Comparison of ENCODE assay signal across 1 cellular context in the genomic region with DNA sequence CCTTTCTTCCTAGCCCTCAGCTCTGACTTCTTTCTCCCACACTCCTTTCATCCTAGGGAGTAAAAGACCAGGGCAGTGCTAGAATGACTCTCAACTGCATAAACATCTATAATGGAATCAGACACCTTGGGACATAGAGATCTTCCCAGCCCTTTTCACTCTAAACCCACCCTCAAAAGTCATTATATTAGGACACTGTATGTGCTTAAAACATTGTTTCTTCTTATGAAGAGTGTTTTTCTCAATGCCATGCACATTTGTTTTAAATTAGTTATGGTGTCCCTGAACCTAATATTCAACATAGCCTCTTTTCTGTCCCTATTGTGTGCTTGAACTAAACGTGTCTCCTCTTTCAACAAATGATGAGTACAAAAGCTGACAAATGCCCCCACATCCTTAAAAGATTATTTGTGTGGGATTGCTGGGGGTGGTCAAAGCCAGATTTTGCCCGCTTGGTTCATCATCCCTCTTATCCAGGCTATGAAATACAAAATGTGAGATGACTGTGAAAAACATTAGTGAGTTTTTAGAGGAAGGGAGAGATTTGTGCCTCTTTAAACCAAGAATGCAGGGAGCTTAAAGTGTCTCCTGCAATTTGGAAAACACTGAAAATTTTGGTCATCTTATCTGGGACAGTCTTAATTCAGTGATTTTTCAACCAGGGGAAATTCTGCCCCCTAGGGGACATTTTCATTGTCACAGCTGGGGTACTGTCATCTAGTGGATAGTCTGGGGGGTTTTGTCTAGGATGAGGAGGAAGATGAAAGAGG.
TF ChIP-seq lines count a peak whose summit lies in the region.

No MANE protein-coding gene starts in this region.

TF ChIP-seq in K562, 482 proteins besides CTCF, POLR2A, EP300 and RAD21 (continued from another document):
- TF ChIP-seq, protein P1, sequence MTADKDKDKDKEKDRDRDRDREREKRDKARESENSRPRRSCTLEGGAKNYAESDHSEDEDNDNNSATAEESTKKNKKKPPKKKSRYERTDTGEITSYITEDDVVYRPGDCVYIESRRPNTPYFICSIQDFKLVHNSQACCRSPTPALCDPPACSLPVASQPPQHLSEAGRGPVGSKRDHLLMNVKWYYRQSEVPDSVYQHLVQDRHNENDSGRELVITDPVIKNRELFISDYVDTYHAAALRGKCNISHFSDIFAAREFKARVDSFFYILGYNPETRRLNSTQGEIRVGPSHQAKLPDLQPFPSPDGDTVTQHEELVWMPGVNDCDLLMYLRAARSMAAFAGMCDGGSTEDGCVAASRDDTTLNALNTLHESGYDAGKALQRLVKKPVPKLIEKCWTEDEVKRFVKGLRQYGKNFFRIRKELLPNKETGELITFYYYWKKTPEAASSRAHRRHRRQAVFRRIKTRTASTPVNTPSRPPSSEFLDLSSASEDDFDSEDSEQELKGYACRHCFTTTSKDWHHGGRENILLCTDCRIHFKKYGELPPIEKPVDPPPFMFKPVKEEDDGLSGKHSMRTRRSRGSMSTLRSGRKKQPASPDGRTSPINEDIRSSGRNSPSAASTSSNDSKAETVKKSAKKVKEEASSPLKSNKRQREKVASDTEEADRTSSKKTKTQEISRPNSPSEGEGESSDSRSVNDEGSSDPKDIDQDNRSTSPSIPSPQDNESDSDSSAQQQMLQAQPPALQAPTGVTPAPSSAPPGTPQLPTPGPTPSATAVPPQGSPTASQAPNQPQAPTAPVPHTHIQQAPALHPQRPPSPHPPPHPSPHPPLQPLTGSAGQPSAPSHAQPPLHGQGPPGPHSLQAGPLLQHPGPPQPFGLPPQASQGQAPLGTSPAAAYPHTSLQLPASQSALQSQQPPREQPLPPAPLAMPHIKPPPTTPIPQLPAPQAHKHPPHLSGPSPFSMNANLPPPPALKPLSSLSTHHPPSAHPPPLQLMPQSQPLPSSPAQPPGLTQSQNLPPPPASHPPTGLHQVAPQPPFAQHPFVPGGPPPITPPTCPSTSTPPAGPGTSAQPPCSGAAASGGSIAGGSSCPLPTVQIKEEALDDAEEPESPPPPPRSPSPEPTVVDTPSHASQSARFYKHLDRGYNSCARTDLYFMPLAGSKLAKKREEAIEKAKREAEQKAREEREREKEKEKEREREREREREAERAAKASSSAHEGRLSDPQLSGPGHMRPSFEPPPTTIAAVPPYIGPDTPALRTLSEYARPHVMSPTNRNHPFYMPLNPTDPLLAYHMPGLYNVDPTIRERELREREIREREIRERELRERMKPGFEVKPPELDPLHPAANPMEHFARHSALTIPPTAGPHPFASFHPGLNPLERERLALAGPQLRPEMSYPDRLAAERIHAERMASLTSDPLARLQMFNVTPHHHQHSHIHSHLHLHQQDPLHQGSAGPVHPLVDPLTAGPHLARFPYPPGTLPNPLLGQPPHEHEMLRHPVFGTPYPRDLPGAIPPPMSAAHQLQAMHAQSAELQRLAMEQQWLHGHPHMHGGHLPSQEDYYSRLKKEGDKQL (CRISPR knock-in tag; IDR thresholded peaks at IDR 0.05; ENCODE audit: borderline replicate concordance) = no peak
- TF ChIP-seq, protein P2, sequence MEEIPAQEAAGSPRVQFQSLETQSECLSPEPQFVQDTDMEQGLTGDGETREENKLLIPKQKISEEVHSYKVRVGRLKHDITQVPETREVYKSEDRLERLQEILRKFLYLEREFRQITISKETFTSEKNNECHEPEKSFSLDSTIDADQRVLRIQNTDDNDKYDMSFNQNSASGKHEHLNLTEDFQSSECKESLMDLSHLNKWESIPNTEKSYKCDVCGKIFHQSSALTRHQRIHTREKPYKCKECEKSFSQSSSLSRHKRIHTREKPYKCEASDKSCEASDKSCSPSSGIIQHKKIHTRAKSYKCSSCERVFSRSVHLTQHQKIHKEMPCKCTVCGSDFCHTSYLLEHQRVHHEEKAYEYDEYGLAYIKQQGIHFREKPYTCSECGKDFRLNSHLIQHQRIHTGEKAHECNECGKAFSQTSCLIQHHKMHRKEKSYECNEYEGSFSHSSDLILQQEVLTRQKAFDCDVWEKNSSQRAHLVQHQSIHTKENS (CRISPR knock-in tag; IDR thresholded peaks at IDR 0.05) = no peak
- TF ChIP-seq NFRKB (IDR thresholded peaks at IDR 0.05; ENCODE audit: low read depth) (no peak), ZNF77 (CRISPR knock-in tag; IDR thresholded peaks at IDR 0.05) (no peak)
